In genomic region chr5:96957125-96958041, GRCh38 we compare ENCODE assay signal across 8 cellular contexts. TPM values are rescaled to one million over a fixed set of nuclear protein-coding genes. Genes with fewer than 3 reads are reported as not detected.
DNase-seq lines count a peak whose midpoint lies in the region; ATAC-seq and TF ChIP-seq lines count a peak whose summit lies in the region.

No MANE protein-coding gene starts in this region.

- no peaks in the 10 kb centered on the region for H3K9me3 Mint-ChIP-seq in activated naive CD8-positive, alpha-beta T cell treated with anti-CD3 and anti-CD28 coated beads, Interleukin-2, amount 10 ng/mL, durations not matched to agents 7 days and 5 days

- peaks cover 21% of the 10 kb centered on the region for H3K36me3 Mint-ChIP-seq in activated naive CD8-positive, alpha-beta T cell treated with anti-CD3 and anti-CD28 coated beads, Interleukin-2, amount 10 ng/mL, durations not matched to agents 7 days and 5 days

- H3K79me2 ChIP-seq in DND-41 (ENCODE audit: insufficient read depth, low read length), result peaks cover 85% of the 10 kb centered on the region

- H3K27me3 ChIP-seq in DND-41 (ENCODE audit: insufficient read depth, low read length, poor library complexity) (no peaks in the 10 kb centered on the region), sigmoid colon (no peaks in the 10 kb centered on the region)

- no peak for TF ChIP-seq POLR2A in sigmoid colon (IDR thresholded peaks at IDR 0.05)

- DNase-seq in DND-41 (no peak), sigmoid colon (no peak), substantia nigra (lab: John Stamatoyannopoulos, UW) (no peak), Right ventricle myocardium inferior (ENCODE audit: missing footprints) (no peak), medulla oblongata (ENCODE audit: extremely low spot score) (no peak)
- DNase-seq in activated naive CD8-positive, alpha-beta T cell treated with anti-CD3 and anti-CD28 coated beads, Interleukin-2, amount 10 ng/mL, durations not matched to agents 7 days and 5 days, result no peak

- POLR2A ChIA-PET in activated naive CD8-positive, alpha-beta T cell treated with anti-CD3 and anti-CD28 coated beads, Interleukin-2, amount 10 ng/mL, durations not matched to agents 7 days and 5 days (lab: Charles Lee), result interaction anchor here (0.7 to 1.9 kb wide), 5 partner anchors 12 to 32 kb away, joined by 3 to 7 read pairs (median 4); partner anchors contain the start of gene LNPEP

- TF ChIP-seq CTCF in DND-41 (IDR thresholded peaks at IDR 0.05; ENCODE audit: borderline replicate concordance, extremely low read depth, low read length, poor library complexity, severe bottlenecking), result no peak
- no peak for TF ChIP-seq CTCF in sigmoid colon (IDR thresholded peaks at IDR 0.05)

- peak overlapping the region; percentile 79 for H3K27ac Mint-ChIP-seq in activated naive CD8-positive, alpha-beta T cell treated with anti-CD3 and anti-CD28 coated beads, Interleukin-2, amount 10 ng/mL, durations not matched to agents 7 days and 5 days

- H3K4me2 ChIP-seq in DND-41 (ENCODE audit: insufficient read depth, low read length), result peak overlapping the region; percentile 12

- intact Hi-C loops in sigmoid colon (cut with DNase I) (no loop called here), Right ventricle myocardium inferior (cut with DNase I) (no loop called here)

- H3K4me3 ChIP-seq in DND-41 (ENCODE audit: low read depth in 1 of 2, low read length in 2 of 2), result no peak overlapping the region
- H3K4me3 ChIP-seq in sigmoid colon, result no peak overlapping the region

- H3K4me1 Mint-ChIP-seq in activated naive CD8-positive, alpha-beta T cell treated with anti-CD3 and anti-CD28 coated beads, Interleukin-2, amount 10 ng/mL, durations not matched to agents 7 days and 5 days, result peaks cover 70% of the 10 kb centered on the region

- no peak for TF ChIP-seq EP300 in sigmoid colon (IDR thresholded peaks at IDR 0.05)

- H4K20me1 ChIP-seq in DND-41 (ENCODE audit: insufficient read depth, low read length), result no peaks in the 10 kb centered on the region; the same call in 1 of the 2 replicates

- peaks cover 4% of the 10 kb centered on the region for H3K36me3 ChIP-seq in DND-41 (ENCODE audit: insufficient read depth, low read length)
- no peaks in the 10 kb centered on the region for H3K36me3 ChIP-seq in sigmoid colon

- H2AFZ ChIP-seq in DND-41 (ENCODE audit: low read depth, low read length), result no peak overlapping the region

- H3K27ac ChIP-seq in DND-41 (ENCODE audit: low read length), result peak overlapping the region; percentile 65
- no peak overlapping the region for H3K27ac ChIP-seq in sigmoid colon
- H3K27ac ChIP-seq in substantia nigra (ENCODE audit: low read depth, low read length, poor library complexity, severe bottlenecking), result no peak overlapping the region

- no peaks in the 10 kb centered on the region for H3K27me3 Mint-ChIP-seq in activated naive CD8-positive, alpha-beta T cell treated with anti-CD3 and anti-CD28 coated beads, Interleukin-2, amount 10 ng/mL, durations not matched to agents 7 days and 5 days

- no peak overlapping the region for H3K9ac ChIP-seq in DND-41 (ENCODE audit: low read depth, low read length)

- peak; percentile 26; the same call in 1 of the 3 replicates for ATAC-seq in DND-41 (ENCODE audit: insufficient read depth, low read depth)
- peak; percentile 41 for ATAC-seq in GM19328 (IDR thresholded peaks at IDR 0.05; ENCODE audit: unreplicated experiment)
- ATAC-seq in HG03159 (IDR thresholded peaks at IDR 0.05; ENCODE audit: unreplicated experiment), result peak; percentile 44
- peak; percentile 8 for ATAC-seq in activated naive CD8-positive, alpha-beta T cell treated with anti-CD3 and anti-CD28 coated beads, Interleukin-2, amount 10 ng/mL, durations not matched to agents 7 days and 5 days (ENCODE audit: low read depth)
- ATAC-seq in Right ventricle myocardium inferior, result no peak

- H3K9me3 ChIP-seq in DND-41 (ENCODE audit: insufficient read depth, low read length, severe bottlenecking) (no peaks in the 10 kb centered on the region), sigmoid colon (no peaks in the 10 kb centered on the region)

- H3K4me3 Mint-ChIP-seq in activated naive CD8-positive, alpha-beta T cell treated with anti-CD3 and anti-CD28 coated beads, Interleukin-2, amount 10 ng/mL, durations not matched to agents 7 days and 5 days, result peak overlapping the region; percentile 74

- H3K4me1 ChIP-seq in DND-41 (ENCODE audit: insufficient read depth, low read length) (peaks cover 73% of the 10 kb centered on the region), sigmoid colon (peaks cover 0 to 27% (median 9%) of the 10 kb centered on the region in 4 donors)

- WGBS in sigmoid colon, 2 donors, result 66 to 82% methylated on average over 4 of the region's 4 CpGs

RNA-seq across cellular contexts. Expression of gene LNPEP, which starts 21.5 kb away (rescaled TPM):
- 100 to 1,000 TPM; 100 to 106 TPM for total RNA-seq in activated naive CD8-positive, alpha-beta T cell treated with anti-CD3 and anti-CD28 coated beads, Interleukin-2, amount 10 ng/mL, durations not matched to agents 7 days and 5 days
- total RNA-seq in sigmoid colon (10 to 100 TPM; 45.2 to 68.1 (median 59.0) TPM), Right ventricle myocardium inferior (49.6 TPM)
- polyA plus RNA-seq in sigmoid colon, result 10 to 100 TPM in 1 of 3 donors, 1 to 10 TPM in 2; 1.4 to 12.7 (median 1.8) TPM
